In the genomic region with DNA sequence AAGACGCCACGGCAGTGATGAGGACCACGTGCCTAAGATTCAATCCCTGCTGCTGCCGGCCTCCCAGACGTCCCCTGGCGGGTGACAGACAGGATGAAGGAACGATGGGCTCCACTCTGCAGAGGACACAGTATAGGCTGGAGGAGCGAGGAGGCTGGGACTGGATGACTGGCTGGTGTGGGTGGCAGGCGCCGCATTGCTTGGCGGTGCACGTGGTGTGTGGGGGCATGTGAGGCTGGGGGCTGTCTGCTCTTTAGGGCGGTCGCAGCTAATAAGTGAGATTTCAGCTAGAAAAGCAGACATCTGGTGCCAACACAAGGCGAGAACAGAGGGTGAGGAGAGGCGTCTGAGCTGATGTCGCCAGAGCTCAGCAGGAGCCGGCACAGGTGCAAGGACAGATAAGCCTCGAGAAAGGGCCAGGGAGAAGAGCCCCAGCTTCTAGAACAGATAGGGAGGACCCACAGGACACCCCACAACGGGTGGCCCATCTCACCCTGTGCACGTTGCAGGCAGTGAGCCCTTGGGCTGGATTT, we compare ENCODE assay signal across 1 cellular context.
TF ChIP-seq lines count a peak whose summit lies in the region.

No MANE protein-coding gene starts in this region.

TF ChIP-seq in SK-N-SH, 30 proteins besides CTCF, POLR2A, EP300 and RAD21 (continued from another document):
- TF ChIP-seq SIN3A (IDR thresholded peaks at IDR 0.05; ENCODE audit: borderline replicate concordance, low read depth, low read length) (no peak), USF1 (IDR thresholded peaks at IDR 0.05; ENCODE audit: borderline replicate concordance, low read depth) (no peak), MXI1 (IDR thresholded peaks at IDR 0.05; ENCODE audit: low read depth, low read length) (no peak), RCOR1 (IDR thresholded peaks at IDR 0.05; ENCODE audit: low read length) (no peak)
